18 cellular contexts compared by ENCODE assay signal in genomic region chr3:10697918-10698317, GRCh38.
DNase-seq lines count a peak whose midpoint lies in the region; ATAC-seq, FAIRE-seq and TF ChIP-seq lines count a peak whose summit lies in the region.
"Had no signal": no experiment of that assay in that cellular context is flagged by ENCODE, and none has a peak within 500 bp of the region (broad histone marks: within the 10 kb centered on the region; RNA-seq: fewer than 3 reads in every experiment).

No MANE protein-coding gene starts in this region.

- H3K4me3 Mint-ChIP-seq in endodermal cell = no peak overlapping the region
- no peak overlapping the region for H3K4me3 Mint-ChIP-seq in activated CD4-positive, alpha-beta T cell treated with anti-CD3 and anti-CD28 coated beads for 36 hours
- H3K4me3 Mint-ChIP-seq: nephron had no signal

- POLR2A ChIA-PET in HepG2 (lab: Yijun Ruan, JAX) = no interaction called here
- POLR2A ChIA-PET in activated CD4-positive, alpha-beta T cell treated with anti-CD3 and anti-CD28 coated beads for 36 hours (lab: Charles Lee) = no interaction called here

- H4K20me1 ChIP-seq in HepG2 (ENCODE audit: insufficient read depth, low read length) = no peaks in the 10 kb centered on the region

- FAIRE-seq in HepG2 (lab: Jason Lieb, UNC) = no peak

- BruUV-seq in HepG2 (replicated peaks; lab: Mats Ljungman, UMichigan) = no TSS peak

- no peak for DNase-seq in HepG2 (ENCODE audit: low spot score)
- DNase-seq in right lobe of liver = no peak
- peak; percentile 84 for DNase-seq in NCI-H82 treated with DMSO at 0.1 percent for 48 hours (lab: John Stamatoyannopoulos, UW; ENCODE audit: unreplicated experiment)
- DNase-seq in endodermal cell = peak; percentile 76
- DNase-seq in stimulated activated CD4-positive, alpha-beta T cell treated with anti-CD3 and anti-CD28 coated beads, Interleukin-2, amount 100 ng/mL, for 48 hours = no peak
- DNase-seq in activated CD8-positive, alpha-beta memory T cell treated with anti-CD3 and anti-CD28 coated beads, Interleukin-2, amount 50 U/mL, for 4 hours = no peak
- no peak for DNase-seq in activated CD4-positive, alpha-beta T cell treated with anti-CD3 and anti-CD28 coated beads for 36 hours
- DNase-seq in mesenchymal stem cell = no peak
- DNase-seq: activated CD4-positive, alpha-beta T cell treated with anti-CD3 and anti-CD28 coated beads, Interleukin-2, amount 50 U/mL, for 48 hours; activated naive CD4-positive, alpha-beta T cell treated with Interleukin-2 at 50 U/mL for 16 hours; anterior cingulate cortex; cerebellar nuclear complex; DMS53; NCI-H1694 treated with DMSO at 0.1 percent for 48 hours; NCI-H226; spleen had no signal

- no peak for TF ChIP-seq RAD21 in HepG2 (CRISPR knock-in tag; IDR thresholded peaks at IDR 0.05)

- no peak overlapping the region for H2BK15ac ChIP-seq in mesenchymal stem cell (ENCODE audit: low read depth, poor library complexity, severe bottlenecking)

- 0% methylated on average over 4 of the region's 4 CpGs for WGBS in HepG2 (ENCODE audit: low lambda C conversion rate)
- 27% methylated on average over 2 of the region's 4 CpGs for WGBS in right lobe of liver (ENCODE audit: insufficient coverage, low coverage, low lambda C conversion rate, missing lambda C conversion rate)
- 79 to 83% methylated on average over 3 to 4 of the region's 4 CpGs for WGBS in endodermal cell (ENCODE audit: insufficient coverage in 1 of 2, insufficient read length in 1 of 2), 2 experiments
- 26% methylated on average over 4 of the region's 4 CpGs for WGBS in mesenchymal stem cell

- no peak overlapping the region for H3K18ac ChIP-seq in mesenchymal stem cell (ENCODE audit: low read depth in 1 of 2, low read length in 2 of 2)

- ATAC-seq in HepG2 (no peak), right lobe of liver (no peak)
- no peak for ATAC-seq in activated CD4-positive, alpha-beta T cell treated with anti-CD3 and anti-CD28 coated beads for 36 hours

- peaks cover 5% of the 10 kb centered on the region for H3K4me1 Mint-ChIP-seq in endodermal cell
- peaks cover 6% of the 10 kb centered on the region for H3K4me1 Mint-ChIP-seq in activated CD4-positive, alpha-beta T cell treated with anti-CD3 and anti-CD28 coated beads for 36 hours
- H3K4me1 Mint-ChIP-seq: nephron had no signal

- H3K9me3 ChIP-seq in HepG2 (ENCODE audit: low read length) (no peaks in the 10 kb centered on the region), right lobe of liver (no peaks in the 10 kb centered on the region), endodermal cell (ENCODE audit: control insufficient read depth, low read length) (no peaks in the 10 kb centered on the region), mesenchymal stem cell (ENCODE audit: control insufficient read depth, low read length) (no peaks in the 10 kb centered on the region)
- H3K9me3 ChIP-seq: spleen, thoracic aorta had no signal

- TF ChIP-seq EP300 in HepG2 (IDR thresholded peaks at IDR 0.05; ENCODE audit: low read depth in 2 of 2, low read length in 2 of 2) (no peak), HepG2 (CRISPR knock-in tag; IDR thresholded peaks at IDR 0.05; ENCODE audit: borderline replicate concordance) (no peak)

- no peak overlapping the region for H3K4me3 ChIP-seq in HepG2 (replicated peaks in 1 of 3; ENCODE audit: insufficient read depth in 1 of 3, low read depth in 2 of 3, low read length in 3 of 3)
- no peak overlapping the region for H3K4me3 ChIP-seq in right lobe of liver
- no peak overlapping the region for H3K4me3 ChIP-seq in endodermal cell (ENCODE audit: low read length)
- no peak overlapping the region for H3K4me3 ChIP-seq in mesenchymal stem cell (ENCODE audit: insufficient read depth in 1 of 2, low read depth in 1 of 2, low read length in 2 of 2)
- H3K4me3 ChIP-seq: spleen, thoracic aorta had no signal

- H3K14ac ChIP-seq in mesenchymal stem cell (ENCODE audit: low read length in 2 of 2) = no peak overlapping the region

- H3K4me2 ChIP-seq in HepG2 (ENCODE audit: low read depth, low read length) = no peak overlapping the region
- no peak overlapping the region for H3K4me2 ChIP-seq in mesenchymal stem cell (ENCODE audit: low read length, poor library complexity, severe bottlenecking)

- intact Hi-C loops in HepG2 (cut with micrococcal nuclease; ENCODE audit: unreplicated experiment) = no loop called here
- intact Hi-C loops in right lobe of liver (cut with DNase I) = no loop called here
- intact Hi-C loops in activated CD4-positive, alpha-beta T cell treated with anti-CD3 and anti-CD28 coated beads for 36 hours (cut with DNase I, micrococcal nuclease) = no loop called here

- no peak for TF ChIP-seq CTCF in HepG2 (CRISPR knock-in tag; IDR thresholded peaks at IDR 0.05)
- TF ChIP-seq CTCF in right lobe of liver (IDR thresholded peaks at IDR 0.05) = no peak
- no peak for TF ChIP-seq CTCF in endodermal cell (conservative IDR thresholded peaks at IDR 0.05)

- no peaks in the 10 kb centered on the region for H3K79me2 ChIP-seq in HepG2 (ENCODE audit: insufficient read depth, low read length)

- H2BK5ac ChIP-seq in mesenchymal stem cell (ENCODE audit: low read depth, low read length, poor library complexity, severe bottlenecking) = no peak overlapping the region

- no peak overlapping the region for H4K91ac ChIP-seq in mesenchymal stem cell (ENCODE audit: low read length)

- no peak overlapping the region for H2BK120ac ChIP-seq in mesenchymal stem cell (ENCODE audit: low read depth, low read length)

- H3K27ac ChIP-seq in HepG2 (ENCODE audit: extremely low read length, insufficient read depth, low read length) (no peak overlapping the region), right lobe of liver (no peak overlapping the region), endodermal cell (ENCODE audit: low read depth, low read length) (no peak overlapping the region), mesenchymal stem cell (ENCODE audit: low read length, poor library complexity, severe bottlenecking) (no peak overlapping the region)
- H3K27ac ChIP-seq: spleen, thoracic aorta had no signal

- H3K36me3 ChIP-seq in HepG2 (replicated peaks in 1 of 2; ENCODE audit: control insufficient read depth in 1 of 2, insufficient read depth in 2 of 2, low read length in 2 of 2) (no peaks in the 10 kb centered on the region), right lobe of liver (no peaks in the 10 kb centered on the region), endodermal cell (ENCODE audit: control insufficient read depth, insufficient read depth, low read length) (no peaks in the 10 kb centered on the region), mesenchymal stem cell (ENCODE audit: control insufficient read depth in 1 of 2, insufficient read depth in 2 of 2, low read depth in 1 of 2, low read length in 2 of 2) (no peaks in the 10 kb centered on the region)
- H3K36me3 ChIP-seq: spleen, thoracic aorta had no signal

- no peak overlapping the region for H3K27ac Mint-ChIP-seq in endodermal cell
- H3K27ac Mint-ChIP-seq in activated CD4-positive, alpha-beta T cell treated with anti-CD3 and anti-CD28 coated beads for 36 hours = no peak overlapping the region
- H3K27ac Mint-ChIP-seq: nephron had no signal

- no peaks in the 10 kb centered on the region for H3K4me1 ChIP-seq in HepG2 (ENCODE audit: insufficient read depth, low read length)
- no peaks in the 10 kb centered on the region for H3K4me1 ChIP-seq in right lobe of liver
- H3K4me1 ChIP-seq in endodermal cell (ENCODE audit: control insufficient read depth, insufficient read depth, low read length) = no peaks in the 10 kb centered on the region
- H3K4me1 ChIP-seq in mesenchymal stem cell (ENCODE audit: control insufficient read depth, insufficient read depth, low read depth, low read length) = no peaks in the 10 kb centered on the region
- H3K4me1 ChIP-seq: spleen had no signal

- peaks cover 47% of the 10 kb centered on the region for H3K27me3 Mint-ChIP-seq in endodermal cell (ENCODE audit: insufficient read depth)
- peaks cover 26% of the 10 kb centered on the region for H3K27me3 Mint-ChIP-seq in activated CD4-positive, alpha-beta T cell treated with anti-CD3 and anti-CD28 coated beads for 36 hours

- no peak overlapping the region for H2BK12ac ChIP-seq in mesenchymal stem cell (ENCODE audit: low read length in 2 of 2)

- no peaks in the 10 kb centered on the region for H3K79me1 ChIP-seq in mesenchymal stem cell (replicated peaks; ENCODE audit: low read length, poor library complexity, severe bottlenecking)

- no peaks in the 10 kb centered on the region for H3K36me3 Mint-ChIP-seq in endodermal cell (ENCODE audit: low read depth)
- H3K36me3 Mint-ChIP-seq in activated CD4-positive, alpha-beta T cell treated with anti-CD3 and anti-CD28 coated beads for 36 hours (ENCODE audit: low read depth) = no peaks in the 10 kb centered on the region

- TF ChIP-seq POLR2A in HepG2 (IDR thresholded peaks at IDR 0.05; ENCODE audit: insufficient read depth in 1 of 2, low read depth in 2 of 2, low read length in 2 of 2) (no peak), right lobe of liver (IDR thresholded peaks at IDR 0.05) (no peak)

- in situ Hi-C loops in HepG2 (cut with HindIII; ENCODE audit: extremely low pct_ligation_motif_present, low pct_unique_long_range_greater_than_20kb) = no loop called here

- CTCF ChIA-PET in HepG2 (lab: Yijun Ruan, JAX; ENCODE audit: low intra/inter-chr PET ratio, low total read pairs) = no interaction called here
- CTCF ChIA-PET in activated CD4-positive, alpha-beta T cell treated with anti-CD3 and anti-CD28 coated beads for 36 hours (lab: Charles Lee) = no interaction called here

- H3K9ac ChIP-seq in HepG2 (ENCODE audit: insufficient read depth, low read depth, low read length) (no peak overlapping the region), endodermal cell (ENCODE audit: extremely low read depth, low read length, poor library complexity, severe bottlenecking) (no peak overlapping the region), mesenchymal stem cell (ENCODE audit: low read length) (no peak overlapping the region)

- no peaks in the 10 kb centered on the region for H3K9me3 Mint-ChIP-seq in endodermal cell
- H3K9me3 Mint-ChIP-seq in activated CD4-positive, alpha-beta T cell treated with anti-CD3 and anti-CD28 coated beads for 36 hours (ENCODE audit: low read depth) = no peaks in the 10 kb centered on the region
- H3K9me3 Mint-ChIP-seq: nephron had no signal

- H3K4ac ChIP-seq in mesenchymal stem cell (ENCODE audit: low read depth in 1 of 2, low read length in 2 of 2) = no peak overlapping the region

- H2AK5ac ChIP-seq in mesenchymal stem cell (ENCODE audit: low read length, severe bottlenecking) = no peak overlapping the region

- no peaks in the 10 kb centered on the region; a peak in 1 of 5 replicates for H3K27me3 ChIP-seq in HepG2 (ENCODE audit: control insufficient read depth in 1 of 2, insufficient read depth in 2 of 2, low read length in 2 of 2)
- no peaks in the 10 kb centered on the region for H3K27me3 ChIP-seq in right lobe of liver
- H3K27me3 ChIP-seq in endodermal cell (ENCODE audit: control insufficient read depth, insufficient read depth, low read length, poor library complexity, severe bottlenecking) = peaks cover 18% of the 10 kb centered on the region
- peaks cover 23 to 72% of the 10 kb centered on the region in 2 experiments for H3K27me3 ChIP-seq in mesenchymal stem cell (ENCODE audit: control insufficient read depth in 1 of 2, insufficient read depth in 1 of 2, low read length in 2 of 2)

- H4K8ac ChIP-seq in mesenchymal stem cell (ENCODE audit: low read length) = no peak overlapping the region

- no peak overlapping the region for H3K23ac ChIP-seq in mesenchymal stem cell (ENCODE audit: low read length in 2 of 2)

- H2AFZ ChIP-seq in HepG2 (ENCODE audit: low read length) = no peak overlapping the region
- no peak overlapping the region for H2AFZ ChIP-seq in mesenchymal stem cell (ENCODE audit: low read depth, low read length)

Comparison
In these comparisons a context has a peak if more than half of its experiments do, and no peak if none do; other contexts are left out.
1. DNase-seq: peak in NCI-H82 treated with DMSO at 0.1 percent for 48 hours (single experiment) and endodermal cell (single experiment); none in HepG2 (single experiment), right lobe of liver (0 of 3), stimulated activated CD4-positive, alpha-beta T cell treated with anti-CD3 and anti-CD28 coated beads, Interleukin-2, amount 100 ng/mL, for 48 hours (0 of 2), activated CD8-positive, alpha-beta memory T cell treated with anti-CD3 and anti-CD28 coated beads, Interleukin-2, amount 50 U/mL, for 4 hours (single experiment), activated CD4-positive, alpha-beta T cell treated with anti-CD3 and anti-CD28 coated beads for 36 hours (single experiment) and mesenchymal stem cell (single experiment).